Comparison of ENCODE assay signal across 8 cellular contexts in genomic region chr4:56979674-56980073, GRCh38. TPM values are rescaled to one million over a fixed set of nuclear protein-coding genes. Genes with fewer than 3 reads are reported as not detected.
A peak's percentile ranks its signal among the peaks of the same experiment; 100 is the strongest.
DNase-seq lines count a peak whose midpoint lies in the region; ATAC-seq and TF ChIP-seq lines count a peak whose summit lies in the region.

No MANE protein-coding gene starts in this region.

- peaks cover 84% of the 10 kb centered on the region for H3K79me2 ChIP-seq in GM23248 (ENCODE audit: insufficient read depth)

- H3K9ac ChIP-seq in GM23248: peak overlapping the region; percentile 97

- H3K4me3 ChIP-seq in GM23248: peak overlapping the region; percentile 94
- peak overlapping the region; percentile 62 to 95 for H3K4me3 ChIP-seq in left lung

- peak overlapping the region; percentile 84 for H3K4me2 ChIP-seq in GM23248 (ENCODE audit: unreplicated experiment)

- H3K4me1 ChIP-seq in GM23248 (ENCODE audit: insufficient read depth): peaks cover 26% of the 10 kb centered on the region
- H3K4me1 ChIP-seq in left lung: peaks cover 26 to 62% of the 10 kb centered on the region in 2 donors

- no peaks in the 10 kb centered on the region for H3K9me2 ChIP-seq in GM23248 (ENCODE audit: insufficient read depth)

- peak overlapping the region; percentile 95 for H2AFZ ChIP-seq in GM23248

- TF ChIP-seq CTCF in left lung (IDR thresholded peaks at IDR 0.05): no peak

- WGBS in GM23248 (ENCODE audit: low coverage in 1 of 2, low lambda C conversion rate in 2 of 2, missing lambda C conversion rate in 2 of 2), 2 experiments: 3 to 5% methylated on average over 12 of the region's 12 CpGs

- intact Hi-C loops in left lung (cut with DNase I): no loop called here

- in situ Hi-C loops in GM23248 (cut with MboI): no loop called here

- H3F3A ChIP-seq in GM23248 (ENCODE audit: insufficient read depth): peaks cover 9% of the 10 kb centered on the region; the same call in 1 of the 2 replicates

- ATAC-seq in left lung (no peak), GM18909 (IDR thresholded peaks at IDR 0.05; ENCODE audit: poor library complexity, unreplicated experiment) (no peak), HG02759 (IDR thresholded peaks at IDR 0.05; ENCODE audit: unreplicated experiment) (no peak)

- H3K27me3 ChIP-seq in GM23248 (replicated peaks; ENCODE audit: insufficient read depth) (no peaks in the 10 kb centered on the region), left lung (no peaks in the 10 kb centered on the region)

- DNase-seq in GM23248: peak; percentile 69
- peak; percentile 39 for DNase-seq in RPMI8226
- peak; percentile 46 for DNase-seq in astrocyte of the hippocampus (ENCODE audit: low read depth, low spot score)
- DNase-seq in left lung: no peak
- DNase-seq in stimulated activated CD8-positive, alpha-beta memory T cell treated with anti-CD3 and anti-CD28 coated beads, Interleukin-2, amount 100 ng/mL, for 48 hours (ENCODE audit: low read depth in 2 of 2): peak; percentile 32 to 45
- no peak for DNase-seq in globus pallidus (ENCODE audit: low spot score)

- H3K27ac ChIP-seq in GM23248 (peak overlapping the region; percentile 94), left lung (peak overlapping the region in 1 of 2 donors; percentile 94)

- peaks cover 11% of the 10 kb centered on the region; the same call in 1 of the 2 replicates for H4K20me1 ChIP-seq in GM23248 (ENCODE audit: insufficient read depth)

- H3K36me3 ChIP-seq in GM23248 (ENCODE audit: low read depth): no peaks in the 10 kb centered on the region
- H3K36me3 ChIP-seq in left lung: peaks cover 0 to 10% of the 10 kb centered on the region in 2 donors

- H3K9me3 ChIP-seq in GM23248 (ENCODE audit: low read depth) (no peaks in the 10 kb centered on the region), left lung (no peaks in the 10 kb centered on the region)

RNA-seq across cellular contexts. Expression of gene POLR2B, which starts 1.0 kb away (rescaled TPM):
- 83.5 and 86.1 TPM in 2 replicates for total RNA-seq in GM23248 (2014; rRNA removed; shearing (Covaris generic))
- polyA plus RNA-seq in GM23248 (2016; fragmentation: Nextera tagmentation; extraction: Ambion mirVana): 47.6 and 50.8 TPM in 2 replicates
- total RNA-seq in left lung: 10 to 100 TPM; 62.1 to 77.8 TPM

RNA-seq across cellular contexts. Expression of gene NOA1, which starts 2.3 kb away (rescaled TPM):
- total RNA-seq in GM23248 (2014; rRNA removed; shearing (Covaris generic)): 17.3 and 19.3 TPM in 2 replicates
- 9.1 and 9.5 TPM in 2 replicates for polyA plus RNA-seq in GM23248 (2016; fragmentation: Nextera tagmentation; extraction: Ambion mirVana)
- 10 to 100 TPM; 11.3 to 13.3 TPM for total RNA-seq in left lung

Comparison
In these comparisons a context has a peak if more than half of its experiments do, and no peak if none do; other contexts are left out.
1. DNase-seq: peak in GM23248 (single experiment), RPMI8226 (single experiment), astrocyte of the hippocampus (single experiment) and stimulated activated CD8-positive, alpha-beta memory T cell treated with anti-CD3 and anti-CD28 coated beads, Interleukin-2, amount 100 ng/mL, for 48 hours (2 of 2); none in left lung (0 of 2) and globus pallidus (single experiment).